In the genomic region with DNA sequence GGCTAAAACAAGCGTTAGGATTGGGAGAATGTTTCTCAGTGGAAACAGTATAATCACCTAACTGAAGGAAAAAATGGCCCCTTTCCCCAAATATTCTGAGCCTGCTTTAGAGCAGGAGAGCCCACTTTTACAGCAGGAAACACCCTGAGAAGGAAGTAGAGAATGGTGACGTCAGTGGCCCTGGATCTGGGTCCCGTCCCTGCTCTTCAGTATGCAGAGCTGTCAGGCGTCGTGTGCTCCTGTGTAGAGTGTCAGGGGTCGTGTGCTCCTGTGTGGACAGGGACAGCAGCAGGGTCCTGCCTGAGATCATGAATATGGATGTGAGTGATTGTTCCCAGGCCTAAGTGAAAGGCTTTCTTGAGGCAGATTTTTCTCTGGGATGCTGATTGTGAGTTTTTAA, we compare ENCODE assay signal across 18 cellular contexts. TPM values are rescaled to one million over a fixed set of nuclear protein-coding genes. Genes with fewer than 3 reads are reported as not detected.
DNase-seq lines count a peak whose midpoint lies in the region; ATAC-seq and TF ChIP-seq lines count a peak whose summit lies in the region.
"Had no signal": no experiment of that assay in that cellular context is flagged by ENCODE, and none has a peak within 500 bp of the region (broad histone marks: within the 10 kb centered on the region; RNA-seq: fewer than 3 reads in every experiment).

No MANE protein-coding gene starts in this region.

- no peak for TF ChIP-seq CTCF in ovary (IDR thresholded peaks at IDR 0.05)

- no peak overlapping the region for H3K27ac ChIP-seq in right cardiac atrium (ENCODE audit: low read length)
- no peak overlapping the region for H3K27ac ChIP-seq in ovary
- H3K27ac ChIP-seq: coronary artery, epithelial cell of prostate, WERI-Rb-1 had no signal

- no peak overlapping the region for H3K4me3 ChIP-seq in right cardiac atrium (ENCODE audit: low read length)
- peak overlapping the region; percentile 8 for H3K4me3 ChIP-seq in neuron (ENCODE audit: low read length)
- no peak overlapping the region for H3K4me3 ChIP-seq in ovary
- H3K4me3 ChIP-seq: coronary artery, HAP-1, thyroid gland had no signal

- peak; percentile 46 to 58 for ATAC-seq in right cardiac atrium
- ATAC-seq in Right ventricle myocardium inferior, result no peak
- no peak for ATAC-seq in HG03469 (IDR thresholded peaks at IDR 0.05; ENCODE audit: unreplicated experiment)

- no peaks in the 10 kb centered on the region for H3K27me3 ChIP-seq in right cardiac atrium (ENCODE audit: control insufficient read depth, insufficient read depth)
- no peaks in the 10 kb centered on the region for H3K27me3 ChIP-seq in neuron (ENCODE audit: insufficient read depth, low read length)
- no peaks in the 10 kb centered on the region for H3K27me3 ChIP-seq in ovary
- H3K27me3 ChIP-seq: thyroid gland had no signal

- no peak for TF ChIP-seq POLR2A in ovary (IDR thresholded peaks at IDR 0.05)

- H3K36me3 ChIP-seq in neuron (ENCODE audit: insufficient read depth, low read length), result no peaks in the 10 kb centered on the region
- no peaks in the 10 kb centered on the region for H3K36me3 ChIP-seq in ovary
- H3K36me3 ChIP-seq: HAP-1, thyroid gland, WERI-Rb-1 had no signal

- H3K4me1 ChIP-seq in right cardiac atrium (ENCODE audit: control insufficient read depth, insufficient read depth, low read length), result no peaks in the 10 kb centered on the region
- H3K4me1 ChIP-seq in neuron (ENCODE audit: insufficient read depth, low read length), result peaks cover 23% of the 10 kb centered on the region
- H3K4me1 ChIP-seq in ovary (ENCODE audit: insufficient read depth), result no peaks in the 10 kb centered on the region
- H3K4me1 ChIP-seq: HAP-1 had no signal

- no peak overlapping the region for H2AFZ ChIP-seq in neuron (ENCODE audit: low read depth, low read length)

- DNase-seq in right cardiac atrium (no peak), Right ventricle myocardium inferior (ENCODE audit: missing footprints) (no peak), islet precursor cell (peak; percentile 57), ovary (no peak), anterior cingulate cortex (lab: John Stamatoyannopoulos, UW) (no peak), pons (ENCODE audit: low spot score) (no peak)
- DNase-seq: ACHN, amniotic stem cell, NCI-H1092 treated with DMSO at 0.1 percent for 48 hours, thyroid gland, WERI-Rb-1 had no signal

- H3K9me3 ChIP-seq in right cardiac atrium (ENCODE audit: control insufficient read depth, low read length) (no peaks in the 10 kb centered on the region), neuron (ENCODE audit: low read length) (no peaks in the 10 kb centered on the region), ovary (no peaks in the 10 kb centered on the region)
- H3K9me3 ChIP-seq: HAP-1, thyroid gland had no signal

- intact Hi-C loops in right cardiac atrium (cut with DNase I) (no loop called here), Right ventricle myocardium inferior (cut with DNase I) (no loop called here), ovary (cut with DNase I) (no loop called here)

- WGBS in right cardiac atrium, result 66% methylated on average over 6 of the region's 6 CpGs
- WGBS in ovary, 3 donors, result 80 to 93% (median 90%) methylated on average over 6 of the region's 6 CpGs

- TF ChIP-seq EP300 in ovary (IDR thresholded peaks at IDR 0.05), result no peak

RNA-seq across cellular contexts. Expression of gene CGNL1, which starts 45.2 kb away (rescaled TPM):
- total RNA-seq in right cardiac atrium (10 to 100 TPM; 48.6 to 59.9 (median 53.1) TPM), Right ventricle myocardium inferior (10.0 TPM), ovary (10 to 100 TPM in 4 of 7 donors, 1 to 10 TPM in 3; 7.8 to 26.1 (median 13.6) TPM)
- polyA plus RNA-seq in right cardiac atrium (12.7 TPM), ovary (10 to 100 TPM in 1 of 2 donors, 1 to 10 TPM in 1; 8.1 to 24.0 TPM)
- total RNA-seq: activated CD8-positive, alpha-beta memory T cell treated with anti-CD3 and anti-CD28 coated beads for 36 hours; activated T-helper 2 cell treated with anti-CD3 and anti-CD28 coated beads, Interferon-gamma antibody, Interleukin-2, Interleukin-4, amounts not matched to agents 10 μg/mL and 5 μg/mL and 100 μg/mL, durations not matched to agents 14 hours and 24 hours and 36 hours had no signal

Comparison
In these comparisons a context has a peak if more than half of its experiments do, and no peak if none do; other contexts are left out.
1. ATAC-seq: peak in right cardiac atrium (2 of 2); none in Right ventricle myocardium inferior (single experiment) and HG03469 (single experiment).